21 cellular contexts compared by ENCODE assay signal in the genomic region with DNA sequence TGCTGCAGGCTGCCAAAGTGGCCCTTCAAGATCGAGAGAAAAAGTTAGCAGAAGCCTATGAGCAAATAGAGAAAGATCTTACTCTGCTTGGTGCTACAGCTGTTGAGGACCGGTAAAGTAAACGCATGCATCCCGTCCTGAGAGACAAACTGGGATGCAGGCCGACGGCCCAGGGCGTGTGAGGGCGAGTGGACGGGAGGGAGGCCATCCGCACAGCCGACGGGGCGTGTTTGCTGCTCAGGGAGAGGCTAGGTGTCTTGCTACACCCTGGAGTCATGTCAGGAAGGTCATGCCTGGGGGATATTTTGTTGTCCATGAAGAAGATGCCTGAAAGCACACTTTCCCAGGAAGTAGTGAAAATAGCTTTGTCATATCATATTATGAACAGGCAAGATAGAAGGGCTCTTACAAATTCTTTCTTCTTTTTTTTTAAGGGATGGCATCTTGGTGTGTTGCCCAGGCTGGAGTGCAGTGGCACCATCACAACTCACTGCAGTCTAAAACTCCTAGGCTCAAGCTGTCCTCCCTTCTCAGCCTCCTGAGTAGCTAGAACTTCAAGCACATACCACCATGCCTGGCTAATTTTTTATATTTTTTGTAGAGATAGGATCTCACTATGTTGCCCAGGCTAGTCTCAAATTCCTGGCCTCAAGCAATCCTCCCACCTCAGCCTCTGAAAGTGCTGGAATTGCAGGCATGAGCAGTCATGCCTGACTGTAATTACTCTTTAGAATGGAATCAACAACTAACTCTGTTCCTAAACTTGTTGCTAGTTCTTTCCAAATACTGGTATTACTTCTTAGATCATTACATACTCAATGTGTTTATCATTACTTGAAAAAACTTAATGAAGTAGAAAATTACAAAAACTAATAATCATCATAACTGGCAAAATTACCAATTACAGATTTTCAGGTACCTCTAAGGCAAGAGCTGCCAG.
A peak's percentile ranks its signal among the peaks of the same experiment; 100 is the strongest.
DNase-seq lines count a peak whose midpoint lies in the region; ATAC-seq and TF ChIP-seq lines count a peak whose summit lies in the region.
"Had no signal": no experiment of that assay in that cellular context is flagged by ENCODE, and none has a peak within 500 bp of the region (broad histone marks: within the 10 kb centered on the region; RNA-seq: fewer than 3 reads in every experiment).

No MANE protein-coding gene starts in this region.

- no peak for ATAC-seq in GM18870 (IDR thresholded peaks at IDR 0.05; ENCODE audit: unreplicated experiment)
- no peak for ATAC-seq in stimulated activated naive B cell treated with anti-CD40 and anti-IgM and Interleukin-4, amounts not matched to agents 10 μg/mL and 1 μg/mL and 100 μg/mL, for 72 hours (replicated peaks)
- ATAC-seq: HCT116, Right ventricle myocardium inferior had no signal

- H3K4me1 ChIP-seq in osteoblast (ENCODE audit: insufficient read depth, low read length): no peaks in the 10 kb centered on the region
- H3K4me1 ChIP-seq in esophagus muscularis mucosa: no peaks in the 10 kb centered on the region

- TF ChIP-seq POLR2A in esophagus muscularis mucosa (IDR thresholded peaks at IDR 0.05; ENCODE audit: low read depth): no peak

- H3K36me3 ChIP-seq in osteoblast (ENCODE audit: insufficient read depth, low read length) (no peaks in the 10 kb centered on the region), esophagus muscularis mucosa (peaks cover 24 to 85% (median 59%) of the 10 kb centered on the region in 4 donors)

- no peaks in the 10 kb centered on the region for H3K79me2 ChIP-seq in osteoblast (ENCODE audit: insufficient read depth, low read length)

- H3K27me3 ChIP-seq in osteoblast (ENCODE audit: insufficient read depth, low read length): no peaks in the 10 kb centered on the region
- no peaks in the 10 kb centered on the region for H3K27me3 ChIP-seq in esophagus muscularis mucosa

- TF ChIP-seq CTCF in osteoblast (IDR thresholded peaks at IDR 0.05; ENCODE audit: extremely low read depth, low read depth, low read length) (no peak), esophagus muscularis mucosa (IDR thresholded peaks at IDR 0.05) (no peak)

- H3K27me3 Mint-ChIP-seq in stimulated activated naive B cell treated with anti-CD40 and anti-IgM and Interleukin-4, amounts not matched to agents 10 μg/mL and 1 μg/mL and 100 μg/mL, for 72 hours: no peaks in the 10 kb centered on the region
- H3K27me3 Mint-ChIP-seq: B cell had no signal

- peak; percentile 36 for DNase-seq in DMS79 treated with DMSO at 0.1 percent for 48 hours (lab: John Stamatoyannopoulos, UW)
- no peak for DNase-seq in DMS79 (lab: John Stamatoyannopoulos, UW)
- DNase-seq in islet precursor cell: peak; percentile 44
- peak; percentile 58 for DNase-seq in osteoblast (ENCODE audit: insufficient read length, low spot score, missing footprints)
- DNase-seq in NCI-H524 treated with DMSO at 0.1 percent for 48 hours (lab: John Stamatoyannopoulos, UW): no peak
- DNase-seq in stimulated activated naive B cell treated with anti-CD40 and anti-IgM and Interleukin-4, amounts not matched to agents 10 μg/mL and 1 μg/mL and 100 μg/mL, for 72 hours: no peak
- no peak for DNase-seq in esophagus muscularis mucosa (ENCODE audit: extremely low spot score)
- DNase-seq: COR-L47, DMS 273 treated with DMSO at 0.1 percent for 48 hours, EL, GOT3, MM.1S, NCI-H1092, NCI-H1436 treated with DMSO at 0.1 percent for 48 hours, NCI-H2029, NCI-H748 treated with DMSO at 0.1 percent for 48 hours had no signal

- peaks cover 2 to 5% of the 10 kb centered on the region in 2 donors for H3K4me1 Mint-ChIP-seq in stimulated activated naive B cell treated with anti-CD40 and anti-IgM and Interleukin-4, amounts not matched to agents 10 μg/mL and 1 μg/mL and 100 μg/mL, for 72 hours
- H3K4me1 Mint-ChIP-seq: B cell had no signal

- H4K20me1 ChIP-seq in osteoblast (ENCODE audit: insufficient read depth, low read length): no peaks in the 10 kb centered on the region

- H3K4me3 Mint-ChIP-seq in stimulated activated naive B cell treated with anti-CD40 and anti-IgM and Interleukin-4, amounts not matched to agents 10 μg/mL and 1 μg/mL and 100 μg/mL, for 72 hours: no peak overlapping the region
- H3K4me3 Mint-ChIP-seq: B cell had no signal

- no peak overlapping the region for H3K27ac ChIP-seq in osteoblast (ENCODE audit: low read depth, low read length)
- H3K27ac ChIP-seq in esophagus muscularis mucosa (replicated peaks in 1 of 4): no peak overlapping the region
- H3K27ac ChIP-seq: 22Rv1 had no signal

- no peak for TF ChIP-seq EP300 in esophagus muscularis mucosa (IDR thresholded peaks at IDR 0.05)

- no peak overlapping the region for H3K27ac Mint-ChIP-seq in stimulated activated naive B cell treated with anti-CD40 and anti-IgM and Interleukin-4, amounts not matched to agents 10 μg/mL and 1 μg/mL and 100 μg/mL, for 72 hours
- H3K27ac Mint-ChIP-seq: B cell had no signal

- no peak overlapping the region for H3K4me2 ChIP-seq in osteoblast (ENCODE audit: insufficient read depth, low read length)

- H3K36me3 Mint-ChIP-seq in stimulated activated naive B cell treated with anti-CD40 and anti-IgM and Interleukin-4, amounts not matched to agents 10 μg/mL and 1 μg/mL and 100 μg/mL, for 72 hours: peaks cover 48 to 74% of the 10 kb centered on the region in 2 donors

- no peak overlapping the region for H2AFZ ChIP-seq in osteoblast (ENCODE audit: low read length)

- no peaks in the 10 kb centered on the region for H3K9me3 Mint-ChIP-seq in stimulated activated naive B cell treated with anti-CD40 and anti-IgM and Interleukin-4, amounts not matched to agents 10 μg/mL and 1 μg/mL and 100 μg/mL, for 72 hours

- WGBS in esophagus muscularis mucosa: 79% methylated on average over 13 of the region's 13 CpGs

- H3K4me3 ChIP-seq in osteoblast (ENCODE audit: insufficient read depth, low read length) (no peak overlapping the region), esophagus muscularis mucosa (no peak overlapping the region)

- H3K9me3 ChIP-seq in osteoblast (ENCODE audit: low read depth, low read length): no peaks in the 10 kb centered on the region
- peaks cover 0 to 12% (median 6%) of the 10 kb centered on the region in 4 donors for H3K9me3 ChIP-seq in esophagus muscularis mucosa

- intact Hi-C loops in esophagus muscularis mucosa (cut with DNase I): no loop called here

Comparison
In these comparisons a context has a peak if more than half of its experiments do, and no peak if none do; other contexts are left out.
1. DNase-seq: peak in DMS79 treated with DMSO at 0.1 percent for 48 hours (single experiment), islet precursor cell (single experiment) and osteoblast (single experiment); none in DMS79 (single experiment), NCI-H524 treated with DMSO at 0.1 percent for 48 hours (single experiment), stimulated activated naive B cell treated with anti-CD40 and anti-IgM and Interleukin-4, amounts not matched to agents 10 μg/mL and 1 μg/mL and 100 μg/mL, for 72 hours (single experiment) and esophagus muscularis mucosa (single experiment).